In genomic region chr5:52810426-52810825, GRCh38 we compare ENCODE assay signal across 18 cellular contexts. TPM values are rescaled to one million over a fixed set of nuclear protein-coding genes. Genes with fewer than 3 reads are reported as not detected.
DNase-seq lines count a peak whose midpoint lies in the region; TF ChIP-seq lines count a peak whose summit lies in the region.
"Had no signal": no experiment of that assay in that cellular context is flagged by ENCODE, and none has a peak within 500 bp of the region (broad histone marks: within the 10 kb centered on the region; RNA-seq: fewer than 3 reads in every experiment).

No MANE protein-coding gene starts in this region.

- H2AFZ ChIP-seq in PC-9: no peak overlapping the region
- no peak overlapping the region for H2AFZ ChIP-seq in fibroblast of lung (ENCODE audit: low read length)

- H3K36me3 ChIP-seq in BLaER1 treated with 17β-estradiol and CSF1 and Interleukin-3, amounts not matched to agents 10 nM and 100 nM: 0 out of 22 replicates have a peak, but pooled peaks cover 0 to 2% (median 0%) of the 10 kb centered on the region in 11 experiments
- H3K36me3 ChIP-seq in PC-9 (ENCODE audit: low read depth): peaks cover 7% of the 10 kb centered on the region
- H3K36me3 ChIP-seq in fibroblast of lung (ENCODE audit: control insufficient read depth, insufficient read depth, low read length): no peaks in the 10 kb centered on the region
- H3K36me3 ChIP-seq in sigmoid colon: no peaks in the 10 kb centered on the region
- H3K36me3 ChIP-seq: WERI-Rb-1 had no signal

- POLR2A ChIA-PET in PC-9 (lab: Charles Lee; ENCODE audit: unreplicated experiment): interaction anchor here (0.6 kb wide), 2 partner anchors 30 to 220 kb away, joined by 3 to 4 read pairs; no protein-coding TSS in a partner anchor

- no TSS peak for BruUV-seq in PC-9 (replicated peaks; lab: Mats Ljungman, UMichigan)

- H3K4me3 ChIP-seq in BLaER1 treated with 17β-estradiol and CSF1 and Interleukin-3, amounts not matched to agents 10 nM and 100 nM: 0 out of 20 replicates have a peak overlapping the region, but pooled peaks of 1 of the 10 experiments have one; percentile 38
- peak overlapping the region; percentile 11; the same call in 1 of the 2 replicates for H3K4me3 ChIP-seq in PC-9
- no peak overlapping the region for H3K4me3 ChIP-seq in fibroblast of lung (replicated peaks in 1 of 4; ENCODE audit: control extremely low read depth in 1 of 4, insufficient read depth in 1 of 4, low read depth in 3 of 4, low read length in 4 of 4)
- no peak overlapping the region for H3K4me3 ChIP-seq in sigmoid colon
- H3K4me3 ChIP-seq: lung had no signal

- H3K27me3 ChIP-seq in BLaER1 treated with 17β-estradiol and CSF1 and Interleukin-3, amounts not matched to agents 10 nM and 100 nM: no peaks in the 10 kb centered on the region
- no peaks in the 10 kb centered on the region for H3K27me3 ChIP-seq in PC-9 (ENCODE audit: insufficient read depth, low read depth)
- H3K27me3 ChIP-seq in fibroblast of lung (ENCODE audit: control insufficient read depth, insufficient read depth, low read length): no peaks in the 10 kb centered on the region
- H3K27me3 ChIP-seq in sigmoid colon: no peaks in the 10 kb centered on the region

- 44 to 96% methylated on average over 1 of the region's 1 CpG for WGBS in sigmoid colon, 2 donors

- peak overlapping the region; percentile 21 to 86 (median 66); a peak in 18 of 22 replicates for H3K27ac ChIP-seq in BLaER1 treated with 17β-estradiol and CSF1 and Interleukin-3, amounts not matched to agents 10 nM and 100 nM
- peak overlapping the region; percentile 72 for H3K27ac ChIP-seq in PC-9
- H3K27ac ChIP-seq in fibroblast of lung (ENCODE audit: insufficient read depth, low read length): peak overlapping the region; percentile 80
- peak overlapping the region; percentile 71 to 97 (median 94) for H3K27ac ChIP-seq in sigmoid colon
- H3K27ac ChIP-seq: KMS-11, WERI-Rb-1 had no signal

- H3K79me2 ChIP-seq in PC-9 (ENCODE audit: low read depth) (peaks cover 18% of the 10 kb centered on the region), fibroblast of lung (ENCODE audit: control insufficient read depth, insufficient read depth, low read length) (peaks cover 25% of the 10 kb centered on the region)

- peak overlapping the region in 4 of 11 experiments; percentile 35 to 60 (median 44); a peak in 6 of 22 replicates for H3K9ac ChIP-seq in BLaER1 treated with 17β-estradiol and CSF1 and Interleukin-3, amounts not matched to agents 10 nM and 100 nM
- H3K9ac ChIP-seq in fibroblast of lung (ENCODE audit: insufficient read depth, low read length): no peak overlapping the region
- H3K9ac ChIP-seq: KMS-11 had no signal

- no peak for DNase-seq in PC-9
- no peak for DNase-seq in fibroblast of lung (ENCODE audit: low read depth in 2 of 2)
- no peak for DNase-seq in sigmoid colon
- no peak for DNase-seq in mucosa of gallbladder (ENCODE audit: low spot score)
- DNase-seq in stimulated activated CD4-positive, alpha-beta T cell treated with anti-CD3 and anti-CD28 coated beads, Interleukin-15, amount 100 ng/mL, for 24 hours: no peak
- DNase-seq in HuH-7 (ENCODE audit: low spot score): no peak
- no peak for DNase-seq in NAMALWA (ENCODE audit: low spot score)
- DNase-seq: activated CD4-positive, alpha-beta T cell treated with anti-CD3 and anti-CD28 coated beads, Interleukin-2, amount 50 U/mL, for 4 hours; activated T-cell treated with anti-CD3 and anti-CD28 coated beads, Interleukin-2, amount 50 U/mL, for 1 hour; NCI-H1105; NCI-H2107; NCI-H524 treated with DMSO at 0.1 percent for 48 hours; stimulated activated naive CD4-positive, alpha-beta T cell; T-helper 2 cell; WERI-Rb-1 had no signal

- no peak for TF ChIP-seq CTCF in PC-9 (conservative IDR thresholded peaks at IDR 0.05)
- TF ChIP-seq CTCF in fibroblast of lung (conservative IDR thresholded peaks at IDR 0.05 in 1 of 2, IDR thresholded peaks at IDR 0.05 in 1 of 2; ENCODE audit: low read depth in 1 of 2, low read length in 2 of 2): no peak
- no peak for TF ChIP-seq CTCF in sigmoid colon (IDR thresholded peaks at IDR 0.05)

- H3F3A ChIP-seq in PC-9 (ENCODE audit: insufficient read depth, low read depth): peaks cover 30% of the 10 kb centered on the region; the same call in 1 of the 2 replicates

- H3K4me2 ChIP-seq in BLaER1 treated with 17β-estradiol and CSF1 and Interleukin-3, amounts not matched to agents 10 nM and 100 nM: peak overlapping the region in 8 of 11 experiments; percentile 19 to 81 (median 76); a peak in 14 of 22 replicates
- H3K4me2 ChIP-seq in PC-9 (peak overlapping the region; percentile 55), fibroblast of lung (ENCODE audit: extremely low read depth, insufficient read depth, low read length) (peak overlapping the region; percentile 70)
- H3K4me2 ChIP-seq: KMS-11 had no signal

- intact Hi-C loops in PC-9 (cut with micrococcal nuclease; ENCODE audit: unreplicated experiment) (no loop called here), sigmoid colon (cut with DNase I) (no loop called here)

- CTCF ChIA-PET in PC-9 (lab: Charles Lee): no interaction called here

- no peaks in the 10 kb centered on the region for H3K9me2 ChIP-seq in PC-9 (ENCODE audit: insufficient read depth)

- H3K9me3 ChIP-seq in BLaER1 treated with 17β-estradiol and CSF1 and Interleukin-3, amounts not matched to agents 10 nM and 100 nM (replicated peaks in 1 of 11): no peaks in the 10 kb centered on the region
- H3K9me3 ChIP-seq in PC-9 (ENCODE audit: insufficient read depth, low read depth) (no peaks in the 10 kb centered on the region), fibroblast of lung (ENCODE audit: control insufficient read depth, insufficient read depth, low read depth, low read length) (no peaks in the 10 kb centered on the region), sigmoid colon (no peaks in the 10 kb centered on the region)

- TF ChIP-seq POLR2A in sigmoid colon (IDR thresholded peaks at IDR 0.05): no peak

- peaks cover 0 to 43% (median 28%) of the 10 kb centered on the region in 10 experiments; a peak in 15 of 20 replicates for H3K4me1 ChIP-seq in BLaER1 treated with 17β-estradiol and CSF1 and Interleukin-3, amounts not matched to agents 10 nM and 100 nM
- peaks cover 50% of the 10 kb centered on the region for H3K4me1 ChIP-seq in PC-9 (replicated peaks; ENCODE audit: insufficient read depth)
- peaks cover 27% of the 10 kb centered on the region for H3K4me1 ChIP-seq in fibroblast of lung (ENCODE audit: control insufficient read depth, extremely low read depth, insufficient read depth, low read length)
- H3K4me1 ChIP-seq in sigmoid colon: peaks cover 0 to 100% (median 91%) of the 10 kb centered on the region in 4 donors

- no peak for TF ChIP-seq EP300 in sigmoid colon (IDR thresholded peaks at IDR 0.05)

- peaks cover 0 to 3% (median 0%) of the 10 kb centered on the region in 11 experiments; a peak in 2 of 22 replicates for H4K20me1 ChIP-seq in BLaER1 treated with 17β-estradiol and CSF1 and Interleukin-3, amounts not matched to agents 10 nM and 100 nM
- H4K20me1 ChIP-seq in PC-9 (ENCODE audit: insufficient read depth): no peaks in the 10 kb centered on the region
- peaks cover 2% of the 10 kb centered on the region for H4K20me1 ChIP-seq in fibroblast of lung (ENCODE audit: control insufficient read depth, extremely low read depth, insufficient read depth, low read length)

RNA-seq across cellular contexts. Expression of gene ITGA1, which starts 22.7 kb away (rescaled TPM):
- total RNA-seq in PC-9 (2021): 3.0 and 4.0 TPM in 2 replicates
- total RNA-seq in fibroblast of lung: 12.1 and 12.6 TPM in 2 replicates
- 7.0 and 115 TPM in 2 replicates for polyA plus RNA-seq in fibroblast of lung
- polyA plus RNA-seq in fibroblast of lung (2012): 6.4 and 72.9 TPM in 2 replicates
- polyA minus RNA-seq in fibroblast of lung (ENCODE audit: low replicate concordance): 4.1 and 35.0 TPM in 2 replicates
- total RNA-seq in sigmoid colon: 100 to 1,000 TPM; 162 to 511 (median 209) TPM
- 1 to 10 TPM; 1.8 to 8.0 (median 4.4) TPM for polyA plus RNA-seq in sigmoid colon
- 67.1 TPM for total RNA-seq in mucosa of gallbladder

RNA-seq across cellular contexts. Expression of gene PELO, which starts 22.7 kb away (rescaled TPM):
- total RNA-seq in PC-9 (2021): 19.8 and 21.5 TPM in 2 replicates
- 31.1 and 45.2 TPM in 2 replicates for total RNA-seq in fibroblast of lung
- polyA plus RNA-seq in fibroblast of lung: 20.7 and 30.5 TPM in 2 replicates
- polyA plus RNA-seq in fibroblast of lung (2012): 20.5 and 35.5 TPM in 2 replicates
- polyA minus RNA-seq in fibroblast of lung (ENCODE audit: low replicate concordance): 17.3 and 33.7 TPM in 2 replicates
- 10 to 100 TPM; 37.1 to 60.1 (median 44.7) TPM for total RNA-seq in sigmoid colon
- polyA plus RNA-seq in sigmoid colon: 1 to 10 TPM; 3.9 to 8.3 (median 7.8) TPM
- 41.6 TPM for total RNA-seq in mucosa of gallbladder
